In genomic region chr6:31525932-31526591, GRCh38 we compare ENCODE assay signal across 1 cellular context.
TF ChIP-seq lines count a peak whose summit lies in the region.

No MANE protein-coding gene starts in this region.

TF ChIP-seq in HEK293, 187 proteins besides CTCF, POLR2A, EP300 and RAD21 (continued from another document):
- no peak for TF ChIP-seq ZNF513 (tag by site-specific recombination; IDR thresholded peaks at IDR 0.05)
- 0 out of 2 replicates have a peak, but pooled peaks have one; percentile 1 for TF ChIP-seq ZEB2 (tag by site-specific recombination; IDR thresholded peaks at IDR 0.05)
- no peak for TF ChIP-seq KLF7 (tag by site-specific recombination; IDR thresholded peaks at IDR 0.05; ENCODE audit: borderline replicate concordance)
- TF ChIP-seq ZNF792 (tag by site-specific recombination; IDR thresholded peaks at IDR 0.05) = no peak
- TF ChIP-seq ZNF48 (tag by site-specific recombination; IDR thresholded peaks at IDR 0.05) = no peak
- TF ChIP-seq ZNF398 (tag by site-specific recombination; IDR thresholded peaks at IDR 0.05) = no peak
- TF ChIP-seq REST (tag by site-specific recombination; IDR thresholded peaks at IDR 0.05) = peak; percentile 87
- no peak for TF ChIP-seq GLI2 (tag by site-specific recombination; IDR thresholded peaks at IDR 0.05; ENCODE audit: borderline replicate concordance, low read depth)
